1 cellular context compared by ENCODE assay signal in the genomic region with DNA sequence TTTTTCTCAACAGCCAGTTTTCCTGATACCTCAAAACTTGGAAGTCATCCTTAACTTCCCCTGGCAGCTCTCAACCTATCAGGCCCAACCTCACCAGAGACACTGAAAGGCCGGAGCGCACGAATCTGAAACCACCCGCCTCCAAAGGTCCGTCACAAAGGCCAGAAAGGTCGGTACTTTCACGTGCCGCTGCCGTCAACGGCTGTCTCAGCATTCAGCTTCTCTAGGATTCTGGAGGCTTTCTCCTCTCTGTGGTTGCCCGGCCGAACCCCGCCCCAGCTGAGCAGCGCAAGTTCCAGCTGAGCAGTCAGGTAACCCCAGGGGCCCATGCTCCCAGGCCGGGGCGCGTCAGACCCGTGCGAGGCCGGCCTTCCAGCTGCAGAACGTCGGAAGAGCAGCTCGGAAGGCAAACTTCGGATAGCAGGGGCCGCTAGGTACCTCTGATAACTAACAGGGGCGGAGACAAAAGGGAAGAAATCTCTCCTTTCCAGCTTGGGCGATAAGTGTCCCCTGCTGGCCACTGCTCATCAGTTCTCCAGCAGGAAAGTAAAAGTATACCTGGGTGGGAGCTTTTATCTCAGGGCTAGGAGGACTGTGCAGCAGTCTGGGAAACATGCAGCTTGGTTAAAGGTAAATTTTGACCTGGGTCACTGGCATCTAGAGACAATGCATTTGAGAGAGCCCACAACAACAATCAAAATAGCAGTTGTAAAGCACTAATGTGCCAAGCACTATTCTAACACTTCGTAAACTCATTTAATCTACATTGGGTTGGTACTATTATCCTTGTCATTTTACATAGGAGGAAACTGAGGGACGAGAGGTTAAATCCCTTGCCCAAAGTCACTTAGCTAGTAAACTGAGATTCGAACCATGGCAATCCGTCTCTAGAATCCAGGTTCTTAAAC.
TF ChIP-seq lines count a peak whose summit lies in the region.

No MANE protein-coding gene starts in this region.

TF ChIP-seq in GM12878, 131 proteins besides CTCF, POLR2A, EP300 and RAD21 (continued from another document and continues in another):
- TF ChIP-seq, protein P1, sequence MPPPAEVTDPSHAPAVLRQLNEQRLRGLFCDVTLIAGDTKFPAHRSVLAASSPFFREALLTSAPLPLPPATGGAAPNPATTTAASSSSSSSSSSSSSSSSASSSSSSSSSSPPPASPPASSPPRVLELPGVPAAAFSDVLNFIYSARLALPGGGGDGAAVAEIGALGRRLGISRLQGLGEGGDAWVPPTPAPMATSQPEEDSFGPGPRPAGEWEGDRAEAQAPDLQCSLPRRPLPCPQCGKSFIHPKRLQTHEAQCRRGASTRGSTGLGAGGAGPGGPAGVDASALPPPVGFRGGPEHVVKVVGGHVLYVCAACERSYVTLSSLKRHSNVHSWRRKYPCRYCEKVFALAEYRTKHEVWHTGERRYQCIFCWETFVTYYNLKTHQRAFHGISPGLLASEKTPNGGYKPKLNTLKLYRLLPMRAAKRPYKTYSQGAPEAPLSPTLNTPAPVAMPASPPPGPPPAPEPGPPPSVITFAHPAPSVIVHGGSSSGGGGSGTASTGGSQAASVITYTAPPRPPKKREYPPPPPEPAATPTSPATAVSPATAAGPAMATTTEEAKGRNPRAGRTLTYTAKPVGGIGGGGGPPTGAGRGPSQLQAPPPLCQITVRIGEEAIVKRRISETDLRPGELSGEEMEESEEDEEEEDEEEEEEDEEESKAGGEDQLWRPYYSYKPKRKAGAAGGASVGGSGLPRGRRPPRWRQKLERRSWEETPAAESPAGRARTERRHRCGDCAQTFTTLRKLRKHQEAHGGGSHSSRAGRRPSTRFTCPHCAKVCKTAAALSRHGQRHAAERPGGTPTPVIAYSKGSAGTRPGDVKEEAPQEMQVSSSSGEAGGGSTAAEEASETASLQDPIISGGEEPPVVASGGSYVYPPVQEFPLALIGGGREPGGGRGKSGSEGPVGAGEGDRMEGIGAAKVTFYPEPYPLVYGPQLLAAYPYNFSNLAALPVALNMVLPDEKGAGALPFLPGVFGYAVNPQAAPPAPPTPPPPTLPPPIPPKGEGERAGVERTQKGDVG (CRISPR knock-in tag; IDR thresholded peaks at IDR 0.05) = no peak
- TF ChIP-seq POLR2AphosphoS2 (IDR thresholded peaks at IDR 0.05; ENCODE audit: low read depth, low read length) = no peak
- TF ChIP-seq TCF12 (IDR thresholded peaks at IDR 0.05; ENCODE audit: low read depth, low read length) = peak; percentile 64; the same call in 1 of the 2 replicates
- no peak for TF ChIP-seq CEBPB (IDR thresholded peaks at IDR 0.05; ENCODE audit: borderline replicate concordance in 1 of 2, low read depth in 2 of 2, low read length in 2 of 2)
- TF ChIP-seq BMI1 (IDR thresholded peaks at IDR 0.05; ENCODE audit: borderline replicate concordance) = no peak
- TF ChIP-seq HDGF (IDR thresholded peaks at IDR 0.05) = peak; percentile 89
- TF ChIP-seq BCL11A (IDR thresholded peaks at IDR 0.05; ENCODE audit: low read depth, low read length) = peak; percentile 51; the same call in 1 of the 2 replicates
- TF ChIP-seq TBL1XR1 (IDR thresholded peaks at IDR 0.05; ENCODE audit: low read depth, low read length) = peak; percentile 19; the same call in 1 of the 2 replicates
- 0 out of 2 replicates have a peak, but pooled peaks have one; percentile 44 for TF ChIP-seq CHD1 (IDR thresholded peaks at IDR 0.05; ENCODE audit: low read depth, low read length)
- TF ChIP-seq HCFC1 (IDR thresholded peaks at IDR 0.05; ENCODE audit: low read length) = peak; percentile 45; the same call in 1 of the 2 replicates
- no peak for TF ChIP-seq RBBP5 (conservative IDR thresholded peaks at IDR 0.05)
- TF ChIP-seq, protein P2, sequence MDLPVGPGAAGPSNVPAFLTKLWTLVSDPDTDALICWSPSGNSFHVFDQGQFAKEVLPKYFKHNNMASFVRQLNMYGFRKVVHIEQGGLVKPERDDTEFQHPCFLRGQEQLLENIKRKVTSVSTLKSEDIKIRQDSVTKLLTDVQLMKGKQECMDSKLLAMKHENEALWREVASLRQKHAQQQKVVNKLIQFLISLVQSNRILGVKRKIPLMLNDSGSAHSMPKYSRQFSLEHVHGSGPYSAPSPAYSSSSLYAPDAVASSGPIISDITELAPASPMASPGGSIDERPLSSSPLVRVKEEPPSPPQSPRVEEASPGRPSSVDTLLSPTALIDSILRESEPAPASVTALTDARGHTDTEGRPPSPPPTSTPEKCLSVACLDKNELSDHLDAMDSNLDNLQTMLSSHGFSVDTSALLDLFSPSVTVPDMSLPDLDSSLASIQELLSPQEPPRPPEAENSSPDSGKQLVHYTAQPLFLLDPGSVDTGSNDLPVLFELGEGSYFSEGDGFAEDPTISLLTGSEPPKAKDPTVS (IDR thresholded peaks at IDR 0.05; ENCODE audit: low read depth, low read length) = no peak
- TF ChIP-seq PAX5 (IDR thresholded peaks at IDR 0.05; ENCODE audit: borderline replicate concordance, low read depth, low read length) = peak; percentile 81
- peak; percentile 18; the same call in 1 of the 2 replicates for TF ChIP-seq FOXM1 (IDR thresholded peaks at IDR 0.05; ENCODE audit: low read depth, low read length)
- no peak for TF ChIP-seq SIX5 (IDR thresholded peaks at IDR 0.05; ENCODE audit: low read depth, low read length, severe bottlenecking)
- TF ChIP-seq, protein P3, sequence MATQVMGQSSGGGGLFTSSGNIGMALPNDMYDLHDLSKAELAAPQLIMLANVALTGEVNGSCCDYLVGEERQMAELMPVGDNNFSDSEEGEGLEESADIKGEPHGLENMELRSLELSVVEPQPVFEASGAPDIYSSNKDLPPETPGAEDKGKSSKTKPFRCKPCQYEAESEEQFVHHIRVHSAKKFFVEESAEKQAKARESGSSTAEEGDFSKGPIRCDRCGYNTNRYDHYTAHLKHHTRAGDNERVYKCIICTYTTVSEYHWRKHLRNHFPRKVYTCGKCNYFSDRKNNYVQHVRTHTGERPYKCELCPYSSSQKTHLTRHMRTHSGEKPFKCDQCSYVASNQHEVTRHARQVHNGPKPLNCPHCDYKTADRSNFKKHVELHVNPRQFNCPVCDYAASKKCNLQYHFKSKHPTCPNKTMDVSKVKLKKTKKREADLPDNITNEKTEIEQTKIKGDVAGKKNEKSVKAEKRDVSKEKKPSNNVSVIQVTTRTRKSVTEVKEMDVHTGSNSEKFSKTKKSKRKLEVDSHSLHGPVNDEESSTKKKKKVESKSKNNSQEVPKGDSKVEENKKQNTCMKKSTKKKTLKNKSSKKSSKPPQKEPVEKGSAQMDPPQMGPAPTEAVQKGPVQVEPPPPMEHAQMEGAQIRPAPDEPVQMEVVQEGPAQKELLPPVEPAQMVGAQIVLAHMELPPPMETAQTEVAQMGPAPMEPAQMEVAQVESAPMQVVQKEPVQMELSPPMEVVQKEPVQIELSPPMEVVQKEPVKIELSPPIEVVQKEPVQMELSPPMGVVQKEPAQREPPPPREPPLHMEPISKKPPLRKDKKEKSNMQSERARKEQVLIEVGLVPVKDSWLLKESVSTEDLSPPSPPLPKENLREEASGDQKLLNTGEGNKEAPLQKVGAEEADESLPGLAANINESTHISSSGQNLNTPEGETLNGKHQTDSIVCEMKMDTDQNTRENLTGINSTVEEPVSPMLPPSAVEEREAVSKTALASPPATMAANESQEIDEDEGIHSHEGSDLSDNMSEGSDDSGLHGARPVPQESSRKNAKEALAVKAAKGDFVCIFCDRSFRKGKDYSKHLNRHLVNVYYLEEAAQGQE (IDR thresholded peaks at IDR 0.05; ENCODE audit: low read depth, low read length) = no peak
- TF ChIP-seq MEF2B (IDR thresholded peaks at IDR 0.05; ENCODE audit: partially characterized antibody, poor library complexity, severe bottlenecking) = peak; percentile 63
- TF ChIP-seq MTA2 (IDR thresholded peaks at IDR 0.05; ENCODE audit: low read depth) = peak; percentile 72; the same call in 1 of the 2 replicates
- TF ChIP-seq, protein P4, sequence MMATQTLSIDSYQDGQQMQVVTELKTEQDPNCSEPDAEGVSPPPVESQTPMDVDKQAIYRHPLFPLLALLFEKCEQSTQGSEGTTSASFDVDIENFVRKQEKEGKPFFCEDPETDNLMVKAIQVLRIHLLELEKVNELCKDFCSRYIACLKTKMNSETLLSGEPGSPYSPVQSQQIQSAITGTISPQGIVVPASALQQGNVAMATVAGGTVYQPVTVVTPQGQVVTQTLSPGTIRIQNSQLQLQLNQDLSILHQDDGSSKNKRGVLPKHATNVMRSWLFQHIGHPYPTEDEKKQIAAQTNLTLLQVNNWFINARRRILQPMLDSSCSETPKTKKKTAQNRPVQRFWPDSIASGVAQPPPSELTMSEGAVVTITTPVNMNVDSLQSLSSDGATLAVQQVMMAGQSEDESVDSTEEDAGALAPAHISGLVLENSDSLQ (IDR thresholded peaks at IDR 0.05) = peak; percentile 50; the same call in 1 of the 2 replicates
- TF ChIP-seq, protein P5, sequence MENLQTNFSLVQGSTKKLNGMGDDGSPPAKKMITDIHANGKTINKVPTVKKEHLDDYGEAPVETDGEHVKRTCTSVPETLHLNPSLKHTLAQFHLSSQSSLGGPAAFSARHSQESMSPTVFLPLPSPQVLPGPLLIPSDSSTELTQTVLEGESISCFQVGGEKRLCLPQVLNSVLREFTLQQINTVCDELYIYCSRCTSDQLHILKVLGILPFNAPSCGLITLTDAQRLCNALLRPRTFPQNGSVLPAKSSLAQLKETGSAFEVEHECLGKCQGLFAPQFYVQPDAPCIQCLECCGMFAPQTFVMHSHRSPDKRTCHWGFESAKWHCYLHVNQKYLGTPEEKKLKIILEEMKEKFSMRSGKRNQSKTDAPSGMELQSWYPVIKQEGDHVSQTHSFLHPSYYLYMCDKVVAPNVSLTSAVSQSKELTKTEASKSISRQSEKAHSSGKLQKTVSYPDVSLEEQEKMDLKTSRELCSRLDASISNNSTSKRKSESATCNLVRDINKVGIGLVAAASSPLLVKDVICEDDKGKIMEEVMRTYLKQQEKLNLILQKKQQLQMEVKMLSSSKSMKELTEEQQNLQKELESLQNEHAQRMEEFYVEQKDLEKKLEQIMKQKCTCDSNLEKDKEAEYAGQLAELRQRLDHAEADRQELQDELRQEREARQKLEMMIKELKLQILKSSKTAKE (IDR thresholded peaks at IDR 0.05; ENCODE audit: low read depth, poor library complexity, severe bottlenecking) = peak; percentile 77
- TF ChIP-seq, protein P6, sequence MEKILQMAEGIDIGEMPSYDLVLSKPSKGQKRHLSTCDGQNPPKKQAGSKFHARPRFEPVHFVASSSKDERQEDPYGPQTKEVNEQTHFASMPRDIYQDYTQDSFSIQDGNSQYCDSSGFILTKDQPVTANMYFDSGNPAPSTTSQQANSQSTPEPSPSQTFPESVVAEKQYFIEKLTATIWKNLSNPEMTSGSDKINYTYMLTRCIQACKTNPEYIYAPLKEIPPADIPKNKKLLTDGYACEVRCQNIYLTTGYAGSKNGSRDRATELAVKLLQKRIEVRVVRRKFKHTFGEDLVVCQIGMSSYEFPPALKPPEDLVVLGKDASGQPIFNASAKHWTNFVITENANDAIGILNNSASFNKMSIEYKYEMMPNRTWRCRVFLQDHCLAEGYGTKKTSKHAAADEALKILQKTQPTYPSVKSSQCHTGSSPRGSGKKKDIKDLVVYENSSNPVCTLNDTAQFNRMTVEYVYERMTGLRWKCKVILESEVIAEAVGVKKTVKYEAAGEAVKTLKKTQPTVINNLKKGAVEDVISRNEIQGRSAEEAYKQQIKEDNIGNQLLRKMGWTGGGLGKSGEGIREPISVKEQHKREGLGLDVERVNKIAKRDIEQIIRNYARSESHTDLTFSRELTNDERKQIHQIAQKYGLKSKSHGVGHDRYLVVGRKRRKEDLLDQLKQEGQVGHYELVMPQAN (conservative IDR thresholded peaks at IDR 0.05) = 0 out of 2 replicates have a peak, but pooled peaks have one; percentile 23
- 0 out of 2 replicates have a peak, but pooled peaks have one; percentile 46 for TF ChIP-seq GATAD2B (conservative IDR thresholded peaks at IDR 0.05; ENCODE audit: low read depth)
- TF ChIP-seq, protein P7, sequence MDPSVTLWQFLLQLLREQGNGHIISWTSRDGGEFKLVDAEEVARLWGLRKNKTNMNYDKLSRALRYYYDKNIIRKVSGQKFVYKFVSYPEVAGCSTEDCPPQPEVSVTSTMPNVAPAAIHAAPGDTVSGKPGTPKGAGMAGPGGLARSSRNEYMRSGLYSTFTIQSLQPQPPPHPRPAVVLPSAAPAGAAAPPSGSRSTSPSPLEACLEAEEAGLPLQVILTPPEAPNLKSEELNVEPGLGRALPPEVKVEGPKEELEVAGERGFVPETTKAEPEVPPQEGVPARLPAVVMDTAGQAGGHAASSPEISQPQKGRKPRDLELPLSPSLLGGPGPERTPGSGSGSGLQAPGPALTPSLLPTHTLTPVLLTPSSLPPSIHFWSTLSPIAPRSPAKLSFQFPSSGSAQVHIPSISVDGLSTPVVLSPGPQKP (IDR thresholded peaks at IDR 0.05; ENCODE audit: low read depth, low read length) = 0 out of 2 replicates have a peak, but pooled peaks have one; percentile 43
- TF ChIP-seq, protein P8, sequence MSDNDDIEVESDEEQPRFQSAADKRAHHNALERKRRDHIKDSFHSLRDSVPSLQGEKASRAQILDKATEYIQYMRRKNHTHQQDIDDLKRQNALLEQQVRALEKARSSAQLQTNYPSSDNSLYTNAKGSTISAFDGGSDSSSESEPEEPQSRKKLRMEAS (IDR thresholded peaks at IDR 0.05; ENCODE audit: low read depth, low read length) = peak; percentile 80; the same call in 1 of the 2 replicates
- TF ChIP-seq GABPA (IDR thresholded peaks at IDR 0.05; ENCODE audit: low read depth) = peak; percentile 58; the same call in 1 of the 2 replicates
- TF ChIP-seq IKZF1 (conservative IDR thresholded peaks at IDR 0.05) = peak; percentile 78
- no peak for TF ChIP-seq ZNF24 (IDR thresholded peaks at IDR 0.05)
- TF ChIP-seq CREM (IDR thresholded peaks at IDR 0.05; ENCODE audit: low read depth) = peak; percentile 81
- TF ChIP-seq SIN3A (IDR thresholded peaks at IDR 0.05; ENCODE audit: low read depth, low read length) = 0 out of 2 replicates have a peak, but pooled peaks have one; percentile 28
- peak; percentile 77 for TF ChIP-seq POLR2AphosphoS5 (IDR thresholded peaks at IDR 0.05; ENCODE audit: low read length)
- no peak for TF ChIP-seq JUNB (IDR thresholded peaks at IDR 0.05)
- peak; percentile 64 for TF ChIP-seq RAD51 (IDR thresholded peaks at IDR 0.05)
- TF ChIP-seq NBN (IDR thresholded peaks at IDR 0.05) = peak; percentile 83
- no peak for TF ChIP-seq SMC3 (IDR thresholded peaks at IDR 0.05; ENCODE audit: borderline replicate concordance, low read length)
- 0 out of 2 replicates have a peak, but pooled peaks have one; percentile 30 for TF ChIP-seq EED (IDR thresholded peaks at IDR 0.05; ENCODE audit: low read depth)
